In genomic region chr6:144581807-144582537, GRCh38 we compare ENCODE assay signal across 8 cellular contexts.
DNase-seq lines count a peak whose midpoint lies in the region; ATAC-seq and TF ChIP-seq lines count a peak whose summit lies in the region.

No MANE protein-coding gene starts in this region.

- peak overlapping the region; percentile 21 for H3K4me3 Mint-ChIP-seq in activated B cell treated with CpG ODN at 0.5 μM for 24 hours

- POLR2A ChIA-PET in activated B cell treated with CpG ODN at 0.5 μM for 24 hours (lab: Charles Lee), result interaction anchor here (1.9 kb wide), 1 partner anchor 72 kb away, joined by 5 read pairs; no protein-coding TSS in a partner anchor

- peaks cover 21% of the 10 kb centered on the region for H3K4me1 Mint-ChIP-seq in activated B cell treated with CpG ODN at 0.5 μM for 24 hours

- no peak overlapping the region for H3K27ac ChIP-seq in gastroesophageal sphincter

- no peak for TF ChIP-seq EP300 in gastroesophageal sphincter (IDR thresholded peaks at IDR 0.05)

- no peaks in the 10 kb centered on the region for H3K9me3 ChIP-seq in gastroesophageal sphincter

- H3K4me3 ChIP-seq in gastroesophageal sphincter, result no peak overlapping the region

- no peaks in the 10 kb centered on the region for H3K27me3 Mint-ChIP-seq in activated B cell treated with CpG ODN at 0.5 μM for 24 hours

- intact Hi-C loops in activated B cell treated with CpG ODN at 0.5 μM for 24 hours (cut with micrococcal nuclease), result loop anchor here (5.0 to 10.0 kb wide), 2 partner anchors 143 to 1120 kb away; no protein-coding TSS in a partner anchor
- intact Hi-C loops in sciatic nerve (cut with DNase I), result no loop called here

- DNase-seq in NCI-H1436 (lab: John Stamatoyannopoulos, UW) (peak; percentile 30), NCI-H1436 treated with DMSO at 0.1 percent for 48 hours (lab: John Stamatoyannopoulos, UW) (no peak), MV-4-11 (lab: John Stamatoyannopoulos, UW) (peak; percentile 22), activated B cell treated with CpG ODN at 0.5 μM for 24 hours (no peak), sciatic nerve (ENCODE audit: low spot score) (no peak), UCSD-AML1 (lab: John Stamatoyannopoulos, UW; ENCODE audit: unreplicated experiment) (no peak)

- TF ChIP-seq CTCF in activated B cell treated with CpG ODN at 0.5 μM for 24 hours (IDR thresholded peaks at IDR 0.05) (no peak), gastroesophageal sphincter (IDR thresholded peaks at IDR 0.05) (peak; percentile 32 to 64 (median 49))

- H3K36me3 Mint-ChIP-seq in activated B cell treated with CpG ODN at 0.5 μM for 24 hours (ENCODE audit: low read depth), result peaks cover 35% of the 10 kb centered on the region

- no peaks in the 10 kb centered on the region for H3K9me3 Mint-ChIP-seq in activated B cell treated with CpG ODN at 0.5 μM for 24 hours

- TF ChIP-seq POLR2A in gastroesophageal sphincter (IDR thresholded peaks at IDR 0.05), result no peak

- H3K36me3 ChIP-seq in gastroesophageal sphincter, result peaks cover 0 to 15% of the 10 kb centered on the region in 2 donors

- WGBS in gastroesophageal sphincter (ENCODE audit: low coverage in 1 of 2), 2 donors, result 48 to 49% methylated on average over 4 to 5 of the region's 5 CpGs

- H3K27me3 ChIP-seq in gastroesophageal sphincter, result no peaks in the 10 kb centered on the region

- peaks cover 4 to 62% (median 5%) of the 10 kb centered on the region in 3 donors for H3K4me1 ChIP-seq in gastroesophageal sphincter

- no peak overlapping the region for H3K27ac Mint-ChIP-seq in activated B cell treated with CpG ODN at 0.5 μM for 24 hours

- CTCF ChIA-PET in activated B cell treated with CpG ODN at 0.5 μM for 24 hours (lab: Charles Lee), result interaction anchor here (0.7 to 1.9 kb wide), 5 partner anchors 72 to 1052 kb away, joined by 3 to 6 read pairs (median 5); no protein-coding TSS in a partner anchor

- peak; percentile 33 for ATAC-seq in activated B cell treated with CpG ODN at 0.5 μM for 24 hours (ENCODE audit: low read depth)
- ATAC-seq in gastroesophageal sphincter, result peak; percentile 50
- ATAC-seq in sciatic nerve, result peak; percentile 91
- ATAC-seq in HG03565 (IDR thresholded peaks at IDR 0.05; ENCODE audit: unreplicated experiment), result no peak

Comparison
In these comparisons a context has a peak if more than half of its experiments do, and no peak if none do; other contexts are left out.
1. DNase-seq: peak in NCI-H1436 (single experiment) and MV-4-11 (single experiment); none in NCI-H1436 treated with DMSO at 0.1 percent for 48 hours (single experiment), activated B cell treated with CpG ODN at 0.5 μM for 24 hours (single experiment), sciatic nerve (single experiment) and UCSD-AML1 (single experiment).